In genomic region chr12:54304187-54304810, GRCh38 we compare ENCODE assay signal across 1 cellular context.
TF ChIP-seq lines count a peak whose summit lies in the region.

No MANE protein-coding gene starts in this region.

TF ChIP-seq in GM23338, 12 proteins besides CTCF, POLR2A, EP300 and RAD21 (continued from another document):
- no peak for TF ChIP-seq ZNF462 (CRISPR knock-in tag; IDR thresholded peaks at IDR 0.05)
- no peak for TF ChIP-seq REST (IDR thresholded peaks at IDR 0.05; ENCODE audit: unreplicated experiment)
- TF ChIP-seq ZNF331 (CRISPR knock-in tag; IDR thresholded peaks at IDR 0.05; ENCODE audit: low read depth): no peak
- no peak for TF ChIP-seq EZH2phosphoT487 (IDR thresholded peaks at IDR 0.05; ENCODE audit: unreplicated experiment)
- TF ChIP-seq JUNB (IDR thresholded peaks at IDR 0.05; ENCODE audit: unreplicated experiment): no peak
- no peak for TF ChIP-seq POLR2AphosphoS5 (IDR thresholded peaks at IDR 0.05; ENCODE audit: low read depth)
- no peak for TF ChIP-seq NANOG (IDR thresholded peaks at IDR 0.05; ENCODE audit: borderline replicate concordance)
- TF ChIP-seq ZNF114 (CRISPR knock-in tag; IDR thresholded peaks at IDR 0.05): no peak
- TF ChIP-seq EZH2 (IDR thresholded peaks at IDR 0.05; ENCODE audit: low read depth, unreplicated experiment): no peak
- TF ChIP-seq ETS1 (IDR thresholded peaks at IDR 0.05): no peak
- no peak for TF ChIP-seq CREB1 (CRISPR knock-in tag; IDR thresholded peaks at IDR 0.05; ENCODE audit: low read depth)
TF ChIP-seq in GM23338: peak in this region for 0.
